17 cellular contexts compared by ENCODE assay signal in the genomic region with DNA sequence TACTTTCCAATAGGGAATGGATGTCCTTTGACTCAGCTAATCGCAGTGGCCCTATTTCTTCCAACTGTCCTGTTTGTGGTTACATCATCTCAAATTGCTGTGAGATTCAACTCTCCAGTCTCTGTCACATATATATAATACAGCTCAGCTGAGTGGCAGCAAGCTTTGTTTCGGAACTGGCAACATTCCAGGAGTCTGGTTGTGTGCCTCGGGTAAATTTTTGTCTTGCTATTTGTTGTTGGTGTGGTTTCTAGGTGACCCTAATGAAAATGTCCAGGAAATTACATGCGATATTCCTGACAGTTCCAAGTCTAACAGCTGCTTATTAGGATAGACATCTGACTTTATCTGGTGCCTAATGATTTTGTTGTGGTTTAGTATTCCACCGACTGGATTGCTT.
A peak's percentile ranks its signal among the peaks of the same experiment; 100 is the strongest.
DNase-seq lines count a peak whose midpoint lies in the region; TF ChIP-seq lines count a peak whose summit lies in the region.
"Had no signal": no experiment of that assay in that cellular context is flagged by ENCODE, and none has a peak within 500 bp of the region (broad histone marks: within the 10 kb centered on the region; RNA-seq: fewer than 3 reads in every experiment).

No MANE protein-coding gene starts in this region.

- no peak overlapping the region for H3K27ac ChIP-seq in hepatocyte

- H3K36me3 ChIP-seq in hepatocyte (replicated peaks; ENCODE audit: insufficient read depth, low read depth) = no peaks in the 10 kb centered on the region

- H3K4me3 Mint-ChIP-seq in endothelial cell (ENCODE audit: unreplicated experiment) = no peak overlapping the region
- no peak overlapping the region for H3K4me3 Mint-ChIP-seq in activated naive CD4-positive, alpha-beta T cell treated with anti-CD3 and anti-CD28 coated beads, Interleukin-2, amount 10 ng/mL, durations not matched to agents 7 days and 5 days
- H3K4me3 Mint-ChIP-seq: activated naive CD8-positive, alpha-beta T cell; dendritic cell treated with granulocyte-macrophage colony-stimulating factor and Interleukin-4, amounts not matched to agents 40 ng/mL and 50 ng/mL, for 4 days; IgD-negative memory B cell; memory B cell; stimulated activated naive B cell treated with anti-CD40 and anti-IgM and Interleukin-4, amounts not matched to agents 10 μg/mL and 1 μg/mL and 100 μg/mL, for 72 hours had no signal

- H2AFZ ChIP-seq in hepatocyte = no peak overlapping the region

- DNase-seq in AG08395 (ENCODE audit: low spot score) (peak; percentile 28), M059J (ENCODE audit: low read depth) (peak; percentile 85), astrocyte of the hippocampus (ENCODE audit: low read depth, low spot score) (peak; percentile 23), hepatocyte (ENCODE audit: low spot score) (peak; percentile 19), inferior parietal cortex (ENCODE audit: extremely low spot score) (no peak), endothelial cell (ENCODE audit: low spot score) (no peak)
- DNase-seq in activated naive CD4-positive, alpha-beta T cell treated with anti-CD3 and anti-CD28 coated beads, Interleukin-2, amount 50 U/mL, for 16 hours = no peak
- no peak for DNase-seq in activated naive CD4-positive, alpha-beta T cell treated with anti-CD3 and anti-CD28 coated beads, Interleukin-2, amount 10 ng/mL, durations not matched to agents 7 days and 5 days
- DNase-seq: AML-193; NCI-H1930; posterior cingulate gyrus; stimulated activated CD4-positive, alpha-beta T cell treated with anti-CD3 and anti-CD28 coated beads, Interleukin-2, amount 100 ng/mL, for 48 hours; stimulated activated naive B cell treated with anti-CD40 and anti-IgM and Interleukin-4, amounts not matched to agents 10 μg/mL and 1 μg/mL and 100 μg/mL, for 72 hours had no signal

- no peaks in the 10 kb centered on the region for H3K79me2 ChIP-seq in hepatocyte

- CTCF ChIA-PET in activated naive CD4-positive, alpha-beta T cell treated with anti-CD3 and anti-CD28 coated beads, Interleukin-2, amount 10 ng/mL, durations not matched to agents 7 days and 5 days (lab: Charles Lee) = no interaction called here

- no peaks in the 10 kb centered on the region for H3K36me3 Mint-ChIP-seq in endothelial cell (ENCODE audit: low read depth, unreplicated experiment)
- H3K36me3 Mint-ChIP-seq in activated naive CD4-positive, alpha-beta T cell treated with anti-CD3 and anti-CD28 coated beads, Interleukin-2, amount 10 ng/mL, durations not matched to agents 7 days and 5 days = no peaks in the 10 kb centered on the region
- H3K36me3 Mint-ChIP-seq: activated naive CD8-positive, alpha-beta T cell; IgD-negative memory B cell; memory B cell; stimulated activated naive B cell treated with anti-CD40 and anti-IgM and Interleukin-4, amounts not matched to agents 10 μg/mL and 1 μg/mL and 100 μg/mL, for 72 hours had no signal

- no peak overlapping the region for H3K4me2 ChIP-seq in hepatocyte

- H3K27me3 ChIP-seq in hepatocyte = no peaks in the 10 kb centered on the region

- no peaks in the 10 kb centered on the region for H4K20me1 ChIP-seq in hepatocyte (ENCODE audit: insufficient read depth, poor library complexity, severe bottlenecking)

- H3K9me3 Mint-ChIP-seq in endothelial cell (ENCODE audit: unreplicated experiment) = no peaks in the 10 kb centered on the region
- H3K9me3 Mint-ChIP-seq in activated naive CD4-positive, alpha-beta T cell treated with anti-CD3 and anti-CD28 coated beads, Interleukin-2, amount 10 ng/mL, durations not matched to agents 7 days and 5 days = peaks cover 1% of the 10 kb centered on the region
- H3K9me3 Mint-ChIP-seq: dendritic cell treated with granulocyte-macrophage colony-stimulating factor and Interleukin-4, amounts not matched to agents 40 ng/mL and 50 ng/mL, for 4 days had no signal

- TF ChIP-seq CTCF in hepatocyte (IDR thresholded peaks at IDR 0.05; ENCODE audit: poor library complexity) = no peak
- no peak for TF ChIP-seq CTCF in endothelial cell (IDR thresholded peaks at IDR 0.05; ENCODE audit: unreplicated experiment)

- WGBS in hepatocyte (ENCODE audit: low lambda C conversion rate, missing lambda C conversion rate) = 69% methylated on average over 5 of the region's 5 CpGs

- no peaks in the 10 kb centered on the region for H3K4me1 Mint-ChIP-seq in endothelial cell (ENCODE audit: unreplicated experiment)
- H3K4me1 Mint-ChIP-seq in activated naive CD4-positive, alpha-beta T cell treated with anti-CD3 and anti-CD28 coated beads, Interleukin-2, amount 10 ng/mL, durations not matched to agents 7 days and 5 days = no peaks in the 10 kb centered on the region
- H3K4me1 Mint-ChIP-seq: IgD-negative memory B cell; memory B cell; stimulated activated naive B cell treated with anti-CD40 and anti-IgM and Interleukin-4, amounts not matched to agents 10 μg/mL and 1 μg/mL and 100 μg/mL, for 72 hours had no signal

- no peak overlapping the region for H3K27ac Mint-ChIP-seq in endothelial cell (ENCODE audit: unreplicated experiment)
- no peak overlapping the region for H3K27ac Mint-ChIP-seq in activated naive CD4-positive, alpha-beta T cell treated with anti-CD3 and anti-CD28 coated beads, Interleukin-2, amount 10 ng/mL, durations not matched to agents 7 days and 5 days
- H3K27ac Mint-ChIP-seq: activated naive CD8-positive, alpha-beta T cell; dendritic cell treated with granulocyte-macrophage colony-stimulating factor and Interleukin-4, amounts not matched to agents 40 ng/mL and 50 ng/mL, for 4 days; IgD-negative memory B cell; memory B cell; stimulated activated naive B cell treated with anti-CD40 and anti-IgM and Interleukin-4, amounts not matched to agents 10 μg/mL and 1 μg/mL and 100 μg/mL, for 72 hours had no signal

- H3K9me2 ChIP-seq in hepatocyte (replicated peaks; ENCODE audit: insufficient read depth) = no peaks in the 10 kb centered on the region

- no peaks in the 10 kb centered on the region for H3K4me1 ChIP-seq in hepatocyte (ENCODE audit: insufficient read depth)

- H3K4me3 ChIP-seq in hepatocyte = no peak overlapping the region

- no peaks in the 10 kb centered on the region for H3K9me3 ChIP-seq in hepatocyte (ENCODE audit: low read depth)

- no peaks in the 10 kb centered on the region for H3K27me3 Mint-ChIP-seq in endothelial cell (ENCODE audit: unreplicated experiment)
- H3K27me3 Mint-ChIP-seq in activated naive CD4-positive, alpha-beta T cell treated with anti-CD3 and anti-CD28 coated beads, Interleukin-2, amount 10 ng/mL, durations not matched to agents 7 days and 5 days = no peaks in the 10 kb centered on the region
- H3K27me3 Mint-ChIP-seq: activated naive CD8-positive, alpha-beta T cell; dendritic cell treated with granulocyte-macrophage colony-stimulating factor and Interleukin-4, amounts not matched to agents 40 ng/mL and 50 ng/mL, for 4 days; IgD-negative memory B cell; memory B cell; stimulated activated naive B cell treated with anti-CD40 and anti-IgM and Interleukin-4, amounts not matched to agents 10 μg/mL and 1 μg/mL and 100 μg/mL, for 72 hours had no signal

Comparison
In these comparisons a context has a peak if more than half of its experiments do, and no peak if none do; other contexts are left out.
1. DNase-seq: peak in AG08395 (single experiment), M059J (single experiment), astrocyte of the hippocampus (single experiment) and hepatocyte (single experiment); none in inferior parietal cortex (single experiment), endothelial cell (single experiment), activated naive CD4-positive, alpha-beta T cell treated with anti-CD3 and anti-CD28 coated beads, Interleukin-2, amount 50 U/mL, for 16 hours (single experiment) and activated naive CD4-positive, alpha-beta T cell treated with anti-CD3 and anti-CD28 coated beads, Interleukin-2, amount 10 ng/mL, durations not matched to agents 7 days and 5 days (single experiment).